27 cellular contexts compared by ENCODE assay signal in the genomic region with DNA sequence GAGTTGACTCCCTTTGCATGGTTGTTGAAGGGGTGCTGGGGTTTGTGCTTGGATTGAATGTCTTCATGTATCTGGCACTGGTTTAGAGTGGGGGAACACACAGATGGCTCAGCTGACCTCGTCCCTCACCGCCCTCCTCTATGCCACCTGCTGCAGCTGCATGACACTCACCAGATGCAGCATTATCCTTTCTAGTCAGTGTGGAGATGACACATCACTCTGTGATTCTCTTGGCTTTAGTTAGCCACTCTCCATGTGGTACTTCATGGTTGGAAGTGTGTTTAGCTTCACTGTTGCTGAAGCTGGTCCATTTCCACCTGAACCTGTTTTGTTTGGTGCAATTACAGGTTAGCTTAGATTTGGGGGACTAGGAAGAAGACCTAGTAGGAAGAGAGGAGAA. TPM values are rescaled to one million over a fixed set of nuclear protein-coding genes. Genes with fewer than 3 reads are reported as not detected.
DNase-seq lines count a peak whose midpoint lies in the region; ATAC-seq, FAIRE-seq and TF ChIP-seq lines count a peak whose summit lies in the region.
"Had no signal": no experiment of that assay in that cellular context is flagged by ENCODE, and none has a peak within 500 bp of the region (broad histone marks: within the 10 kb centered on the region; RNA-seq: fewer than 3 reads in every experiment).

No MANE protein-coding gene starts in this region.

- no peak overlapping the region for H3K4me2 ChIP-seq in mammary epithelial cell (ENCODE audit: insufficient read depth, low read depth, low read length)
- H3K4me2 ChIP-seq: BLaER1, KMS-11 had no signal

- peak; percentile 53 for FAIRE-seq in urothelium cell line (lab: Jason Lieb, UNC)
- FAIRE-seq: A204.1, GM19239, RCC 7860 had no signal

- in situ Hi-C loops in mammary epithelial cell (cut with MboI; ENCODE audit: low sequenced_read_pairs in 2 of 2) = no loop called here

- WGBS in mammary epithelial cell (ENCODE audit: low coverage, missing lambda C conversion rate) = 86% methylated on average over 2 of the region's 2 CpGs

- H3K36me3 ChIP-seq in mammary epithelial cell (ENCODE audit: insufficient read depth, low read length) (no peaks in the 10 kb centered on the region), breast epithelium (no peaks in the 10 kb centered on the region)
- H3K36me3 ChIP-seq: BLaER1, heart left ventricle, uterus had no signal

- no peak overlapping the region for H3K27ac ChIP-seq in mammary epithelial cell (ENCODE audit: insufficient read depth, low read depth, low read length)
- no peak overlapping the region for H3K27ac ChIP-seq in breast epithelium
- H3K27ac ChIP-seq: BLaER1, heart left ventricle, KMS-11, uterus had no signal

- TF ChIP-seq POLR2A in breast epithelium (IDR thresholded peaks at IDR 0.05) = no peak

- intact Hi-C loops in mammary epithelial cell (cut with micrococcal nuclease) (no loop called here), breast epithelium (cut with DNase I; ENCODE audit: low total_unique reads) (no loop called here)

- TF ChIP-seq CTCF in mammary epithelial cell (conservative IDR thresholded peaks at IDR 0.05 in 1 of 2, IDR thresholded peaks at IDR 0.05 in 1 of 2; ENCODE audit: extremely low read depth in 1 of 2, insufficient read depth in 1 of 2, low read depth in 1 of 2, low read length in 2 of 2) = no peak
- TF ChIP-seq CTCF in breast epithelium (IDR thresholded peaks at IDR 0.05) = no peak

- H3K27me3 ChIP-seq in mammary epithelial cell (ENCODE audit: insufficient read depth, low read length) (no peaks in the 10 kb centered on the region), breast epithelium (no peaks in the 10 kb centered on the region)
- H3K27me3 ChIP-seq: BLaER1, heart left ventricle, uterus had no signal

- H3K4me1 ChIP-seq in mammary epithelial cell (ENCODE audit: insufficient read depth, low read length) (no peaks in the 10 kb centered on the region), breast epithelium (no peaks in the 10 kb centered on the region)
- H3K4me1 ChIP-seq: BLaER1, uterus had no signal

- no peaks in the 10 kb centered on the region for H3K9me3 ChIP-seq in mammary epithelial cell (replicated peaks; ENCODE audit: insufficient read depth, low read length)
- H3K9me3 ChIP-seq in breast epithelium = no peaks in the 10 kb centered on the region
- H3K9me3 ChIP-seq: BLaER1, heart left ventricle, uterus had no signal

- H3K4me3 ChIP-seq in mammary epithelial cell (replicated peaks in 1 of 3; ENCODE audit: insufficient read depth in 1 of 3, low read depth in 2 of 3, low read length in 3 of 3) (no peak overlapping the region), breast epithelium (no peak overlapping the region)
- H3K4me3 ChIP-seq: BLaER1, heart left ventricle, uterus had no signal

- CTCF ChIA-PET in mammary epithelial cell (lab: Charles Lee; ENCODE audit: low non-redundant PET) = interaction anchor here (0.9 kb wide), 1 partner anchor 39 kb away, joined by 3 read pairs; no protein-coding TSS in a partner anchor

- no peaks in the 10 kb centered on the region for H4K20me1 ChIP-seq in mammary epithelial cell (ENCODE audit: insufficient read depth, low read length)
- H4K20me1 ChIP-seq: BLaER1 had no signal

- ATAC-seq in esophagus mucosa = peak; percentile 32
- ATAC-seq in HG03457 (IDR thresholded peaks at IDR 0.05; ENCODE audit: unreplicated experiment) = no peak
- ATAC-seq: activated T-cell treated with anti-CD3 and anti-CD28 coated beads, Interleukin-2, amount 50 U/mL, for 4 hours; effector memory CD8-positive, alpha-beta T cell; heart left ventricle; right cardiac atrium had no signal

- dilution Hi-C loops in mammary epithelial cell (cut with HindIII; ENCODE audit: low sequenced_read_pairs) = no loop called here

- H3K9ac ChIP-seq in mammary epithelial cell (ENCODE audit: insufficient read depth, low read length) = no peak overlapping the region
- H3K9ac ChIP-seq: BLaER1, KMS-11 had no signal

- H3K79me2 ChIP-seq in mammary epithelial cell (ENCODE audit: insufficient read depth, low read length) = no peaks in the 10 kb centered on the region

- DNase-seq in mammary epithelial cell = peak; percentile 46
- no peak for DNase-seq in breast epithelium (ENCODE audit: low spot score in 2 of 2)
- peak; percentile 8 for DNase-seq in NCI-H524 treated with DMSO at 0.1 percent for 48 hours (lab: John Stamatoyannopoulos, UW)
- DNase-seq in urothelium cell line (ENCODE audit: low spot score) = no peak
- DNase-seq in HK-2 (ENCODE audit: unreplicated experiment) = no peak
- no peak for DNase-seq in iPS-NIHi11 (ENCODE audit: low spot score)
- DNase-seq: activated naive CD4-positive, alpha-beta T cell treated with anti-CD3 and anti-CD28 coated beads, Interleukin-2, amount 50 U/mL, for 16 hours; activated T-cell treated with anti-CD3 and anti-CD28 coated beads, Interleukin-2, amount 50 U/mL, for 4 hours; Calu3; effector memory CD8-positive, alpha-beta T cell; GF-D8; GOT3; heart left ventricle; NCI-H1930; NCI-H2227 treated with DMSO at 0.1 percent for 48 hours; right cardiac atrium; stimulated activated CD4-positive, alpha-beta T cell treated with anti-CD3 and anti-CD28 coated beads, Interleukin-15, amount 100 ng/mL, for 24 hours; substantia nigra; T1000; uterus had no signal

- H2AFZ ChIP-seq in mammary epithelial cell (ENCODE audit: low read depth, low read length) = no peak overlapping the region

- no TSS peak for BruUV-seq in mammary epithelial cell (replicated peaks; lab: Mats Ljungman, UMichigan)

RNA-seq across cellular contexts. Expression of a gene that starts 56.3 kb away (rescaled TPM):
- total RNA-seq in mammary epithelial cell (under 1 TPM in 1 of 2 donors, not detected in 1; 0.17 TPM), breast epithelium (1 to 10 TPM; 1.6 to 6.9 (median 2.0) TPM), esophagus mucosa (not detected)
- 0.05 TPM for polyA plus RNA-seq in mammary epithelial cell
- polyA minus RNA-seq in mammary epithelial cell = not detected
- total RNA-seq: Calu3 had no signal

Comparison
In these comparisons a context has a peak if more than half of its experiments do, and no peak if none do; other contexts are left out.
1. DNase-seq: peak in mammary epithelial cell (single experiment) and NCI-H524 treated with DMSO at 0.1 percent for 48 hours (single experiment); none in breast epithelium (0 of 2), urothelium cell line (single experiment), HK-2 (single experiment) and iPS-NIHi11 (single experiment).